1 cellular context compared by ENCODE assay signal in the genomic region with DNA sequence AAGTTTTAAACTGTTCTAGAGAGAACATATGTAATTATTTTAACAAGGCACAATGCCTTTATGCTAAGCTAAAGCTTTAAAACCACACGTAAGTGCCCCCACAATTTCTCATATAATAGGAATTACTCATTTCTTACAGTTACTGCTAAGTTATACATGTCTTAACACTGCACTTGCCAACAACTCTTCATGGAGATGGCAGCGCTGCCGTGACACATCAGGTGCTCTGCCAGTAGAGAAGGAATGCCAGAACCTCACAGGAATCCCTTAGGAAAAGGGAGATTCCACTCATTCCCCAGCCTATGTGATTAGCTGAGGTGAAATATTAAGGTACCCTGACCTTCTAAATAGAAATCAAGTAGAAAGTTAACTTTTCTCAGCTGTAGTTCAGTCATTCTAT.
TF ChIP-seq lines count a peak whose summit lies in the region.

No MANE protein-coding gene starts in this region.

TF ChIP-seq in GM23338, 12 proteins besides CTCF, POLR2A, EP300 and RAD21 (continued from another document):
- TF ChIP-seq, protein P1, sequence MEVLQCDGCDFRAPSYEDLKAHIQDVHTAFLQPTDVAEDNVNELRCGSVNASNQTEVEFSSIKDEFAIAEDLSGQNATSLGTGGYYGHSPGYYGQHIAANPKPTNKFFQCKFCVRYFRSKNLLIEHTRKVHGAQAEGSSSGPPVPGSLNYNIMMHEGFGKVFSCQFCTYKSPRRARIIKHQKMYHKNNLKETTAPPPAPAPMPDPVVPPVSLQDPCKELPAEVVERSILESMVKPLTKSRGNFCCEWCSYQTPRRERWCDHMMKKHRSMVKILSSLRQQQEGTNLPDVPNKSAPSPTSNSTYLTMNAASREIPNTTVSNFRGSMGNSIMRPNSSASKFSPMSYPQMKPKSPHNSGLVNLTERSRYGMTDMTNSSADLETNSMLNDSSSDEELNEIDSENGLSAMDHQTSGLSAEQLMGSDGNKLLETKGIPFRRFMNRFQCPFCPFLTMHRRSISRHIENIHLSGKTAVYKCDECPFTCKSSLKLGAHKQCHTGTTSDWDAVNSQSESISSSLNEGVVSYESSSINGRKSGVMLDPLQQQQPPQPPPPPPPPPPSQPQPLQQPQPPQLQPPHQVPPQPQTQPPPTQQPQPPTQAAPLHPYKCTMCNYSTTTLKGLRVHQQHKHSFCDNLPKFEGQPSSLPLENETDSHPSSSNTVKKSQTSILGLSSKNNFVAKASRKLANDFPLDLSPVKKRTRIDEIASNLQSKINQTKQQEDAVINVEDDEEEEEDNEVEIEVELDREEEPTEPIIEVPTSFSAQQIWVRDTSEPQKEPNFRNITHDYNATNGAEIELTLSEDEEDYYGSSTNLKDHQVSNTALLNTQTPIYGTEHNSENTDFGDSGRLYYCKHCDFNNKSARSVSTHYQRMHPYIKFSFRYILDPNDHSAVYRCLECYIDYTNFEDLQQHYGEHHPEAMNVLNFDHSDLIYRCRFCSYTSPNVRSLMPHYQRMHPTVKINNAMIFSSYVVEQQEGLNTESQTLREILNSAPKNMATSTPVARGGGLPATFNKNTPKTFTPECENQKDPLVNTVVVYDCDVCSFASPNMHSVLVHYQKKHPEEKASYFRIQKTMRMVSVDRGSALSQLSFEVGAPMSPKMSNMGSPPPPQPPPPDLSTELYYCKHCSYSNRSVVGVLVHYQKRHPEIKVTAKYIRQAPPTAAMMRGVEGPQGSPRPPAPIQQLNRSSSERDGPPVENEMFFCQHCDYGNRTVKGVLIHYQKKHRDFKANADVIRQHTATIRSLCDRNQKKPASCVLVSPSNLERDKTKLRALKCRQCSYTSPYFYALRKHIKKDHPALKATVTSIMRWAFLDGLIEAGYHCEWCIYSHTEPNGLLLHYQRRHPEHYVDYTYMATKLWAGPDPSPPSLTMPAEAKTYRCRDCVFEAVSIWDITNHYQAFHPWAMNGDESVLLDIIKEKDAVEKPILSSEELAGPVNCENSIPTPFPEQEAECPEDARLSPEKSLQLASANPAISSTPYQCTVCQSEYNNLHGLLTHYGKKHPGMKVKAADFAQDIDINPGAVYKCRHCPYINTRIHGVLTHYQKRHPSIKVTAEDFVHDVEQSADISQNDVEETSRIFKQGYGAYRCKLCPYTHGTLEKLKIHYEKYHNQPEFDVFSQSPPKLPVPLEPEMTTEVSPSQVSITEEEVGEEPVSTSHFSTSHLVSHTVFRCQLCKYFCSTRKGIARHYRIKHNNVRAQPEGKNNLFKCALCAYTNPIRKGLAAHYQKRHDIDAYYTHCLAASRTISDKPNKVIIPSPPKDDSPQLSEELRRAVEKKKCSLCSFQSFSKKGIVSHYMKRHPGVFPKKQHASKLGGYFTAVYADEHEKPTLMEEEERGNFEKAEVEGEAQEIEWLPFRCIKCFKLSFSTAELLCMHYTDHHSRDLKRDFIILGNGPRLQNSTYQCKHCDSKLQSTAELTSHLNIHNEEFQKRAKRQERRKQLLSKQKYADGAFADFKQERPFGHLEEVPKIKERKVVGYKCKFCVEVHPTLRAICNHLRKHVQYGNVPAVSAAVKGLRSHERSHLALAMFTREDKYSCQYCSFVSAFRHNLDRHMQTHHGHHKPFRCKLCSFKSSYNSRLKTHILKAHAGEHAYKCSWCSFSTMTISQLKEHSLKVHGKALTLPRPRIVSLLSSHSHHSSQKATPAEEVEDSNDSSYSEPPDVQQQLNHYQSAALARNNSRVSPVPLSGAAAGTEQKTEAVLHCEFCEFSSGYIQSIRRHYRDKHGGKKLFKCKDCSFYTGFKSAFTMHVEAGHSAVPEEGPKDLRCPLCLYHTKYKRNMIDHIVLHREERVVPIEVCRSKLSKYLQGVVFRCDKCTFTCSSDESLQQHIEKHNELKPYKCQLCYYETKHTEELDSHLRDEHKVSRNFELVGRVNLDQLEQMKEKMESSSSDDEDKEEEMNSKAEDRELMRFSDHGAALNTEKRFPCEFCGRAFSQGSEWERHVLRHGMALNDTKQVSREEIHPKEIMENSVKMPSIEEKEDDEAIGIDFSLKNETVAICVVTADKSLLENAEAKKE (CRISPR knock-in tag; IDR thresholded peaks at IDR 0.05) = no peak
- TF ChIP-seq STAT1 (IDR thresholded peaks at IDR 0.05; ENCODE audit: unreplicated experiment) = no peak
- TF ChIP-seq, protein P2, sequence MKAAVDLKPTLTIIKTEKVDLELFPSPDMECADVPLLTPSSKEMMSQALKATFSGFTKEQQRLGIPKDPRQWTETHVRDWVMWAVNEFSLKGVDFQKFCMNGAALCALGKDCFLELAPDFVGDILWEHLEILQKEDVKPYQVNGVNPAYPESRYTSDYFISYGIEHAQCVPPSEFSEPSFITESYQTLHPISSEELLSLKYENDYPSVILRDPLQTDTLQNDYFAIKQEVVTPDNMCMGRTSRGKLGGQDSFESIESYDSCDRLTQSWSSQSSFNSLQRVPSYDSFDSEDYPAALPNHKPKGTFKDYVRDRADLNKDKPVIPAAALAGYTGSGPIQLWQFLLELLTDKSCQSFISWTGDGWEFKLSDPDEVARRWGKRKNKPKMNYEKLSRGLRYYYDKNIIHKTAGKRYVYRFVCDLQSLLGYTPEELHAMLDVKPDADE (IDR thresholded peaks at IDR 0.05) = no peak
- TF ChIP-seq ZNF331 (CRISPR knock-in tag; IDR thresholded peaks at IDR 0.05; ENCODE audit: low read depth) = no peak
- TF ChIP-seq, protein P3, sequence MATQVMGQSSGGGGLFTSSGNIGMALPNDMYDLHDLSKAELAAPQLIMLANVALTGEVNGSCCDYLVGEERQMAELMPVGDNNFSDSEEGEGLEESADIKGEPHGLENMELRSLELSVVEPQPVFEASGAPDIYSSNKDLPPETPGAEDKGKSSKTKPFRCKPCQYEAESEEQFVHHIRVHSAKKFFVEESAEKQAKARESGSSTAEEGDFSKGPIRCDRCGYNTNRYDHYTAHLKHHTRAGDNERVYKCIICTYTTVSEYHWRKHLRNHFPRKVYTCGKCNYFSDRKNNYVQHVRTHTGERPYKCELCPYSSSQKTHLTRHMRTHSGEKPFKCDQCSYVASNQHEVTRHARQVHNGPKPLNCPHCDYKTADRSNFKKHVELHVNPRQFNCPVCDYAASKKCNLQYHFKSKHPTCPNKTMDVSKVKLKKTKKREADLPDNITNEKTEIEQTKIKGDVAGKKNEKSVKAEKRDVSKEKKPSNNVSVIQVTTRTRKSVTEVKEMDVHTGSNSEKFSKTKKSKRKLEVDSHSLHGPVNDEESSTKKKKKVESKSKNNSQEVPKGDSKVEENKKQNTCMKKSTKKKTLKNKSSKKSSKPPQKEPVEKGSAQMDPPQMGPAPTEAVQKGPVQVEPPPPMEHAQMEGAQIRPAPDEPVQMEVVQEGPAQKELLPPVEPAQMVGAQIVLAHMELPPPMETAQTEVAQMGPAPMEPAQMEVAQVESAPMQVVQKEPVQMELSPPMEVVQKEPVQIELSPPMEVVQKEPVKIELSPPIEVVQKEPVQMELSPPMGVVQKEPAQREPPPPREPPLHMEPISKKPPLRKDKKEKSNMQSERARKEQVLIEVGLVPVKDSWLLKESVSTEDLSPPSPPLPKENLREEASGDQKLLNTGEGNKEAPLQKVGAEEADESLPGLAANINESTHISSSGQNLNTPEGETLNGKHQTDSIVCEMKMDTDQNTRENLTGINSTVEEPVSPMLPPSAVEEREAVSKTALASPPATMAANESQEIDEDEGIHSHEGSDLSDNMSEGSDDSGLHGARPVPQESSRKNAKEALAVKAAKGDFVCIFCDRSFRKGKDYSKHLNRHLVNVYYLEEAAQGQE (IDR thresholded peaks at IDR 0.05; ENCODE audit: unreplicated experiment) = no peak
- TF ChIP-seq EZH2phosphoT487 (IDR thresholded peaks at IDR 0.05; ENCODE audit: unreplicated experiment) = no peak
- no peak for TF ChIP-seq JUNB (IDR thresholded peaks at IDR 0.05; ENCODE audit: unreplicated experiment)
- TF ChIP-seq NANOG (IDR thresholded peaks at IDR 0.05; ENCODE audit: borderline replicate concordance) = no peak
- no peak for TF ChIP-seq CREB1 (CRISPR knock-in tag; IDR thresholded peaks at IDR 0.05; ENCODE audit: low read depth)
